Comparison of ENCODE assay signal across 18 cellular contexts in genomic region chr1:33043267-33044090, GRCh38. TPM values are rescaled to one million over a fixed set of nuclear protein-coding genes. Genes with fewer than 3 reads are reported as not detected.
DNase-seq lines count a peak whose midpoint lies in the region; ATAC-seq and TF ChIP-seq lines count a peak whose summit lies in the region.
"Had no signal": no experiment of that assay in that cellular context is flagged by ENCODE, and none has a peak within 500 bp of the region (broad histone marks: within the 10 kb centered on the region; RNA-seq: fewer than 3 reads in every experiment).

No MANE protein-coding gene starts in this region.

- H3K27ac ChIP-seq in SK-N-SH (ENCODE audit: low read depth in 2 of 2, low read length in 1 of 2) = no peak overlapping the region
- H3K27ac ChIP-seq in naive thymus-derived CD4-positive, alpha-beta T cell (ENCODE audit: low read depth, low read length) = no peak overlapping the region
- H3K27ac ChIP-seq: 22Rv1, C4-2B had no signal

- no peaks in the 10 kb centered on the region for H4K20me1 ChIP-seq in SK-N-SH (ENCODE audit: insufficient read depth)

- peak overlapping the region in 1 of 3 experiments; percentile 0 for H3K4me3 Mint-ChIP-seq in nephron
- H3K4me3 Mint-ChIP-seq in naive thymus-derived CD4-positive, alpha-beta T cell = no peak overlapping the region

- no peaks in the 10 kb centered on the region for H3K36me3 ChIP-seq in SK-N-SH (replicated peaks in 1 of 2; ENCODE audit: control insufficient read depth in 1 of 2, insufficient read depth in 2 of 2, low read length in 1 of 2)
- H3K36me3 ChIP-seq in naive thymus-derived CD4-positive, alpha-beta T cell (ENCODE audit: control insufficient read depth in 2 of 3, insufficient read depth in 3 of 3, low read length in 3 of 3) = no peaks in the 10 kb centered on the region

- H3K36me3 Mint-ChIP-seq in nephron (ENCODE audit: low read depth) = no peaks in the 10 kb centered on the region
- peaks cover 0 to 4% (median 0%) of the 10 kb centered on the region in 5 donors for H3K36me3 Mint-ChIP-seq in naive thymus-derived CD4-positive, alpha-beta T cell

- intact Hi-C loops in naive thymus-derived CD4-positive, alpha-beta T cell (cut with micrococcal nuclease) = no loop called here

- H3K27me3 ChIP-seq in SK-N-SH (ENCODE audit: insufficient read depth) = no peaks in the 10 kb centered on the region
- H3K27me3 ChIP-seq in naive thymus-derived CD4-positive, alpha-beta T cell (ENCODE audit: control insufficient read depth in 2 of 2, insufficient read depth in 2 of 2, low read length in 2 of 2) = no peaks in the 10 kb centered on the region

- H3K9me2 ChIP-seq in SK-N-SH = no peaks in the 10 kb centered on the region

- CTCF ChIA-PET in SK-N-SH (lab: Yijun Ruan, JAX) = interaction anchor here (2.2 kb wide), 1 partner anchor 12 kb away, joined by 9 read pairs; no protein-coding TSS in a partner anchor
- CTCF ChIA-PET in naive thymus-derived CD4-positive, alpha-beta T cell (lab: Charles Lee) = interaction anchor here (0.7 kb wide), 1 partner anchor 11 kb away, joined by 3 read pairs; no protein-coding TSS in a partner anchor

- TF ChIP-seq CTCF in SK-N-SH (IDR thresholded peaks at IDR 0.05) = no peak
- TF ChIP-seq CTCF in nephron (IDR thresholded peaks at IDR 0.05; ENCODE audit: unreplicated experiment in 3 of 3) = no peak

- WGBS in SK-N-SH (ENCODE audit: low lambda C conversion rate) = 67% methylated on average over 8 of the region's 8 CpGs

- H2AFZ ChIP-seq in SK-N-SH (ENCODE audit: low read depth) = no peak overlapping the region

- POLR2A ChIA-PET in SK-N-SH (lab: Yijun Ruan, JAX) = interaction anchor here (0.7 kb wide), 1 partner anchor 78 kb away, joined by 3 read pairs; no protein-coding TSS in a partner anchor
- POLR2A ChIA-PET in naive thymus-derived CD4-positive, alpha-beta T cell (lab: Charles Lee) = no interaction called here

- H3K4me3 ChIP-seq in SK-N-SH (ENCODE audit: low read depth in 2 of 2, low read length in 1 of 2) = no peak overlapping the region
- H3K4me3 ChIP-seq in naive thymus-derived CD4-positive, alpha-beta T cell (ENCODE audit: low read length) = no peak overlapping the region

- H3K4me2 ChIP-seq in SK-N-SH = no peak overlapping the region

- TF ChIP-seq RAD21 in SK-N-SH (IDR thresholded peaks at IDR 0.05; ENCODE audit: low read length) = no peak

- H3K9me3 Mint-ChIP-seq in nephron = no peaks in the 10 kb centered on the region
- H3K9me3 Mint-ChIP-seq in naive thymus-derived CD4-positive, alpha-beta T cell = no peaks in the 10 kb centered on the region

- no peak overlapping the region for H3K9ac ChIP-seq in SK-N-SH

- H3K4me1 Mint-ChIP-seq in nephron = peaks cover 44% of the 10 kb centered on the region
- peaks cover 0 to 18% (median 0%) of the 10 kb centered on the region in 7 donors for H3K4me1 Mint-ChIP-seq in naive thymus-derived CD4-positive, alpha-beta T cell

- no peaks in the 10 kb centered on the region for H3K27me3 Mint-ChIP-seq in nephron (ENCODE audit: low read depth)
- peaks cover 0 to 16% (median 3%) of the 10 kb centered on the region in 5 donors for H3K27me3 Mint-ChIP-seq in naive thymus-derived CD4-positive, alpha-beta T cell

- ATAC-seq in SK-N-SH treated with all-trans-retinoic acid at 6 μM for 48 hours (no peak), GM19452 (IDR thresholded peaks at IDR 0.05; ENCODE audit: unreplicated experiment) (no peak)
- ATAC-seq in naive thymus-derived CD4-positive, alpha-beta T cell = no peak
- ATAC-seq: PC-3 had no signal

- DNase-seq in SK-N-SH (no peak), RPMI8226 (peak; percentile 25), glomerular visceral epithelial cell (ENCODE audit: extremely low spot score) (peak; percentile 71), T-helper 9 cell (no peak)
- no peak for DNase-seq in naive thymus-derived CD4-positive, alpha-beta T cell
- DNase-seq: AML-193, DMS79, KBM-7, NCI-H1694 treated with DMSO at 0.1 percent for 48 hours, NCI-H2107, NCI-H510A, NCI-H774, PC-3 had no signal

- peak overlapping the region; percentile 1 to 26 (median 21) for H3K27ac Mint-ChIP-seq in nephron
- H3K27ac Mint-ChIP-seq in naive thymus-derived CD4-positive, alpha-beta T cell = no peak overlapping the region

- H3K79me2 ChIP-seq in SK-N-SH (ENCODE audit: insufficient read depth) = no peaks in the 10 kb centered on the region

- 0 out of 4 replicates have a peak, but pooled peaks cover 0 to 3% of the 10 kb centered on the region in 2 experiments for H3K4me1 ChIP-seq in SK-N-SH (ENCODE audit: control insufficient read depth in 1 of 2, insufficient read depth in 2 of 2, low read depth in 1 of 2, low read length in 1 of 2)
- peaks cover 0 to 6% of the 10 kb centered on the region in 2 donors for H3K4me1 ChIP-seq in naive thymus-derived CD4-positive, alpha-beta T cell (ENCODE audit: control insufficient read depth in 2 of 2, insufficient read depth in 2 of 2, low read length in 2 of 2)

- peaks cover 7% of the 10 kb centered on the region for H3F3A ChIP-seq in SK-N-SH (replicated peaks; ENCODE audit: insufficient read depth)

- TF ChIP-seq EP300 in SK-N-SH (IDR thresholded peaks at IDR 0.05; ENCODE audit: borderline replicate concordance in 1 of 2, low read depth in 1 of 2, low read length in 1 of 2) = no peak

- H3K9me3 ChIP-seq in SK-N-SH = no peaks in the 10 kb centered on the region
- no peaks in the 10 kb centered on the region for H3K9me3 ChIP-seq in naive thymus-derived CD4-positive, alpha-beta T cell (ENCODE audit: control insufficient read depth in 2 of 3, low read length in 3 of 3)

TF ChIP-seq in SK-N-SH treated with all-trans-retinoic acid at 6 μM for 48 hours, 23 proteins besides CTCF, POLR2A, EP300 and RAD21:
- TF ChIP-seq TOX (CRISPR knock-in tag; IDR thresholded peaks at IDR 0.05; ENCODE audit: borderline replicate concordance) = no peak
- TF ChIP-seq ZFP3 (CRISPR knock-in tag; IDR thresholded peaks at IDR 0.05) = 0 out of 2 replicates have a peak, but pooled peaks have one; percentile 39

TF ChIP-seq in SK-N-SH, 30 proteins besides CTCF, POLR2A, EP300 and RAD21:
- TF ChIP-seq IRF3 (IDR thresholded peaks at IDR 0.05; ENCODE audit: low read depth, low read length) = no peak
- no peak for TF ChIP-seq TAF1 (IDR thresholded peaks at IDR 0.05; ENCODE audit: borderline replicate concordance, low read depth, low read length)
- no peak for TF ChIP-seq RCOR1 (IDR thresholded peaks at IDR 0.05; ENCODE audit: low read length)
- TF ChIP-seq POLR2AphosphoS5 (IDR thresholded peaks at IDR 0.05; ENCODE audit: low read depth, low read length) = no peak
- TF ChIP-seq, protein P1, sequence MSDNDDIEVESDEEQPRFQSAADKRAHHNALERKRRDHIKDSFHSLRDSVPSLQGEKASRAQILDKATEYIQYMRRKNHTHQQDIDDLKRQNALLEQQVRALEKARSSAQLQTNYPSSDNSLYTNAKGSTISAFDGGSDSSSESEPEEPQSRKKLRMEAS (IDR thresholded peaks at IDR 0.05; ENCODE audit: low read depth) = no peak
- no peak for TF ChIP-seq SIN3A (IDR thresholded peaks at IDR 0.05; ENCODE audit: borderline replicate concordance, low read depth, low read length)
- TF ChIP-seq CHD2 (IDR thresholded peaks at IDR 0.05; ENCODE audit: low read length, partially characterized antibody) = no peak
- no peak for TF ChIP-seq TCF12 (IDR thresholded peaks at IDR 0.05)
- TF ChIP-seq GABPA (IDR thresholded peaks at IDR 0.05; ENCODE audit: low read depth) = no peak
- TF ChIP-seq TEAD4 (IDR thresholded peaks at IDR 0.05; ENCODE audit: borderline replicate concordance, insufficient read depth) = no peak
- TF ChIP-seq, protein P2, sequence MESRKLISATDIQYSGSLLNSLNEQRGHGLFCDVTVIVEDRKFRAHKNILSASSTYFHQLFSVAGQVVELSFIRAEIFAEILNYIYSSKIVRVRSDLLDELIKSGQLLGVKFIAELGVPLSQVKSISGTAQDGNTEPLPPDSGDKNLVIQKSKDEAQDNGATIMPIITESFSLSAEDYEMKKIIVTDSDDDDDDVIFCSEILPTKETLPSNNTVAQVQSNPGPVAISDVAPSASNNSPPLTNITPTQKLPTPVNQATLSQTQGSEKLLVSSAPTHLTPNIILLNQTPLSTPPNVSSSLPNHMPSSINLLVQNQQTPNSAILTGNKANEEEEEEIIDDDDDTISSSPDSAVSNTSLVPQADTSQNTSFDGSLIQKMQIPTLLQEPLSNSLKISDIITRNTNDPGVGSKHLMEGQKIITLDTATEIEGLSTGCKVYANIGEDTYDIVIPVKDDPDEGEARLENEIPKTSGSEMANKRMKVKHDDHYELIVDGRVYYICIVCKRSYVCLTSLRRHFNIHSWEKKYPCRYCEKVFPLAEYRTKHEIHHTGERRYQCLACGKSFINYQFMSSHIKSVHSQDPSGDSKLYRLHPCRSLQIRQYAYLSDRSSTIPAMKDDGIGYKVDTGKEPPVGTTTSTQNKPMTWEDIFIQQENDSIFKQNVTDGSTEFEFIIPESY (IDR thresholded peaks at IDR 0.05; ENCODE audit: borderline replicate concordance, low read depth) = no peak

RNA-seq across cellular contexts. Expression of gene AK2, which starts 6.8 kb away (rescaled TPM):
- polyA plus RNA-seq in SK-N-SH (2012; rRNA removed) = 191 and 212 TPM in 2 replicates
- polyA plus RNA-seq in SK-N-SH (2012; cell fraction: cytosol; rRNA removed) = 187 and 197 TPM in 2 replicates
- polyA plus RNA-seq in SK-N-SH (2012; cell fraction: nucleus; rRNA removed) = 219 and 258 TPM in 2 replicates
- 100 to 1,000 TPM in 1 of 5 experiments, 10 to 100 TPM in 4; 53.8 to 219 (median 90.2) TPM for total RNA-seq in naive thymus-derived CD4-positive, alpha-beta T cell
- 100 to 1,000 TPM; 113 to 134 TPM for polyA plus RNA-seq in naive thymus-derived CD4-positive, alpha-beta T cell

RNA-seq across cellular contexts. Expression of gene AZIN2, which starts 37.5 kb away (rescaled TPM):
- polyA plus RNA-seq in SK-N-SH (2012; rRNA removed) = 17.8 and 20.6 TPM in 2 replicates
- 9.1 and 13.7 TPM in 2 replicates for polyA plus RNA-seq in SK-N-SH (2012; cell fraction: cytosol; rRNA removed)
- 50.0 and 58.2 TPM in 2 replicates for polyA plus RNA-seq in SK-N-SH (2012; cell fraction: nucleus; rRNA removed)
- 1 to 10 TPM; 5.3 to 9.6 (median 9.0) TPM for total RNA-seq in naive thymus-derived CD4-positive, alpha-beta T cell
- polyA plus RNA-seq in naive thymus-derived CD4-positive, alpha-beta T cell = 1 to 10 TPM; 4.3 to 5.1 TPM

Comparison
In these comparisons a context has a peak if more than half of its experiments do, and no peak if none do; other contexts are left out.
1. DNase-seq: peak in RPMI8226 (single experiment) and glomerular visceral epithelial cell (single experiment); none in SK-N-SH (single experiment), T-helper 9 cell (single experiment) and naive thymus-derived CD4-positive, alpha-beta T cell (0 of 9).
2. H3K27ac Mint-ChIP-seq: peak in nephron (3 of 3); none in naive thymus-derived CD4-positive, alpha-beta T cell (0 of 9).